Comparison of ENCODE assay signal across 16 cellular contexts in the genomic region with DNA sequence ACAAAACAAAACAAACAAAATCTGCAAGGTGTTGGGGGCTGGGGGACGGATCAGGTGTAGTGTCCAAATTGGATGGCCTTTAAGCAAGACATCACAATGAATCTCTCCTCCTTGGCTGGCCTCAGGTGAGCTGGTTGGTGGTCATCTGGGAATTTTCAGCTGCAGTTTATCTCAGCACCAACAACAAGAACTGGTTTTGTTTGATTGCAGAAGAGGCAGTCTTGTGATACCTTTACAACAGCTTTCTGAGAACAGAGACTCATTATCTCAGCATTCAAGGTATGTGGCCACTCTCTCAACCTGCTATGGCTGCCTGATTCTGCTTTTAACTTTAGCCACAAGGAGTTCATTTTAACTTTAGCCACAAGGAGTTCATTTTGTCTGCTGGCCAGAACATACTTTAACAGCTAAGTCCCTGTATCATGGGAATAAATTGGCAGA.
DNase-seq lines count a peak whose midpoint lies in the region; ATAC-seq and TF ChIP-seq lines count a peak whose summit lies in the region.
"Had no signal": no experiment of that assay in that cellular context is flagged by ENCODE, and none has a peak within 500 bp of the region (broad histone marks: within the 10 kb centered on the region; RNA-seq: fewer than 3 reads in every experiment).

No MANE protein-coding gene starts in this region.

- H3K4me2 ChIP-seq in neuronal stem cell (ENCODE audit: insufficient read depth, low read length, poor library complexity, severe bottlenecking) = no peak overlapping the region

- H3K4me1 Mint-ChIP-seq in activated CD4-positive, alpha-beta T cell treated with anti-CD3 and anti-CD28 coated beads, Interleukin-2, amount 10 ng/mL, durations not matched to agents 7 days and 5 days = no peaks in the 10 kb centered on the region
- H3K4me1 Mint-ChIP-seq: activated naive CD8-positive, alpha-beta T cell treated with anti-CD3 and anti-CD28 coated beads for 36 hours had no signal

- H3K4me3 ChIP-seq in cardiac muscle cell (no peak overlapping the region), heart right ventricle (no peak overlapping the region), epithelial cell of esophagus (ENCODE audit: low read length) (no peak overlapping the region), neuronal stem cell (ENCODE audit: low read length in 2 of 2) (no peak overlapping the region)
- H3K4me3 ChIP-seq: testis had no signal

- peaks cover 1% of the 10 kb centered on the region for H3K9me3 Mint-ChIP-seq in activated CD4-positive, alpha-beta T cell treated with anti-CD3 and anti-CD28 coated beads, Interleukin-2, amount 10 ng/mL, durations not matched to agents 7 days and 5 days
- H3K9me3 Mint-ChIP-seq: activated naive CD8-positive, alpha-beta T cell treated with anti-CD3 and anti-CD28 coated beads for 36 hours had no signal

- no peak overlapping the region for H3K9ac ChIP-seq in neuronal stem cell (ENCODE audit: low read depth, low read length, poor library complexity)

- intact Hi-C loops in heart right ventricle (cut with DNase I) = no loop called here

- H3K23ac ChIP-seq in neuronal stem cell (ENCODE audit: low read depth, low read length, poor library complexity) = no peak overlapping the region

- no peaks in the 10 kb centered on the region for H3K79me1 ChIP-seq in neuronal stem cell (ENCODE audit: low read depth, low read length)

- no peak overlapping the region for H2AFZ ChIP-seq in neuronal stem cell (ENCODE audit: low read length)

- H3K4me3 Mint-ChIP-seq in activated CD4-positive, alpha-beta T cell treated with anti-CD3 and anti-CD28 coated beads, Interleukin-2, amount 10 ng/mL, durations not matched to agents 7 days and 5 days = no peak overlapping the region
- H3K4me3 Mint-ChIP-seq: activated naive CD8-positive, alpha-beta T cell treated with anti-CD3 and anti-CD28 coated beads for 36 hours had no signal

- peak in 1 of 2 donors; percentile 30 for DNase-seq in cardiac muscle cell (ENCODE audit: low read depth in 1 of 2, low spot score in 1 of 2)
- no peak for DNase-seq in heart right ventricle
- DNase-seq in epithelial cell of esophagus (ENCODE audit: low read depth) = peak; percentile 48
- DNase-seq in stimulated activated CD8-positive, alpha-beta memory T cell treated with anti-CD3 and anti-CD28 coated beads, Interleukin-4, amount 100 ng/mL, for 48 hours = no peak
- DNase-seq in neuronal stem cell (ENCODE audit: low spot score) = no peak
- DNase-seq in activated CD4-positive, alpha-beta T cell treated with anti-CD3 and anti-CD28 coated beads, Interleukin-2, amount 10 ng/mL, durations not matched to agents 7 days and 5 days = no peak
- DNase-seq: 8988T; activated naive CD8-positive, alpha-beta T cell treated with anti-CD3 and anti-CD28 coated beads for 36 hours; COR-L47; cortex of kidney; left colon; NCI-H510A treated with DMSO at 0.1 percent for 48 hours; SHP77 treated with DMSO at 0.1 percent for 48 hours; testis had no signal

- no peak overlapping the region for H2BK120ac ChIP-seq in neuronal stem cell (ENCODE audit: low read depth, low read length)

- H3K36me3 ChIP-seq in cardiac muscle cell (no peaks in the 10 kb centered on the region), heart right ventricle (no peaks in the 10 kb centered on the region), neuronal stem cell (replicated peaks in 1 of 2; ENCODE audit: control insufficient read depth in 2 of 2, insufficient read depth in 2 of 2, low read length in 2 of 2) (no peaks in the 10 kb centered on the region)

- H2BK12ac ChIP-seq in neuronal stem cell (ENCODE audit: low read length) = no peak overlapping the region

- no peak overlapping the region for H2BK5ac ChIP-seq in neuronal stem cell (ENCODE audit: low read length)

- no peaks in the 10 kb centered on the region for H3K27me3 Mint-ChIP-seq in activated CD4-positive, alpha-beta T cell treated with anti-CD3 and anti-CD28 coated beads, Interleukin-2, amount 10 ng/mL, durations not matched to agents 7 days and 5 days
- H3K27me3 Mint-ChIP-seq: activated naive CD8-positive, alpha-beta T cell treated with anti-CD3 and anti-CD28 coated beads for 36 hours had no signal

- TF ChIP-seq CTCF in cardiac muscle cell (IDR thresholded peaks at IDR 0.05; ENCODE audit: low read depth, low read length) = no peak
- TF ChIP-seq CTCF in heart right ventricle (IDR thresholded peaks at IDR 0.05) = no peak
- TF ChIP-seq CTCF in epithelial cell of esophagus (IDR thresholded peaks at IDR 0.05; ENCODE audit: insufficient read depth, low read depth, low read length, missing control alignments) = no peak

- POLR2A ChIA-PET in activated CD4-positive, alpha-beta T cell treated with anti-CD3 and anti-CD28 coated beads, Interleukin-2, amount 10 ng/mL, durations not matched to agents 7 days and 5 days (lab: Charles Lee) = no interaction called here

- H2BK15ac ChIP-seq in neuronal stem cell (ENCODE audit: low read length) = no peak overlapping the region

- H3K4ac ChIP-seq in neuronal stem cell (ENCODE audit: low read length) = no peak overlapping the region

- 76 to 82% methylated on average over 1 of the region's 1 CpG for WGBS in heart right ventricle, 2 donors
- no CpG with 5 or more reads among the region's 1 CpG for WGBS in neuronal stem cell (ENCODE audit: extremely low coverage in 2 of 2, insufficient read length in 2 of 2, insufficient replicate concordance in 1 of 2), 2 donors

- no peaks in the 10 kb centered on the region for H3K36me3 Mint-ChIP-seq in activated CD4-positive, alpha-beta T cell treated with anti-CD3 and anti-CD28 coated beads, Interleukin-2, amount 10 ng/mL, durations not matched to agents 7 days and 5 days (ENCODE audit: low read depth)
- H3K36me3 Mint-ChIP-seq: activated naive CD8-positive, alpha-beta T cell treated with anti-CD3 and anti-CD28 coated beads for 36 hours had no signal

- ATAC-seq in heart right ventricle = no peak
- peak; percentile 76 for ATAC-seq in HG03520 (IDR thresholded peaks at IDR 0.05; ENCODE audit: unreplicated experiment)
- no peak for ATAC-seq in GM21528 (IDR thresholded peaks at IDR 0.05; ENCODE audit: low FRiP score, unreplicated experiment)
- ATAC-seq: left colon had no signal

- no peak overlapping the region for H4K8ac ChIP-seq in neuronal stem cell (ENCODE audit: low read depth, low read length)

- H3K4me1 ChIP-seq in cardiac muscle cell (ENCODE audit: low read depth) (peaks cover 8% of the 10 kb centered on the region), heart right ventricle (peaks cover 0 to 6% (median 0%) of the 10 kb centered on the region in 9 donors), neuronal stem cell (ENCODE audit: control insufficient read depth in 2 of 2, insufficient read depth in 1 of 2, low read depth in 1 of 2, low read length in 2 of 2) (peaks cover 0 to 2% of the 10 kb centered on the region in 2 donors)
- H3K4me1 ChIP-seq: testis had no signal

- H3K27me3 ChIP-seq in cardiac muscle cell (no peaks in the 10 kb centered on the region), heart right ventricle (no peaks in the 10 kb centered on the region), neuronal stem cell (ENCODE audit: control insufficient read depth in 3 of 3, insufficient read depth in 3 of 3, low read depth in 1 of 3, low read length in 3 of 3) (no peaks in the 10 kb centered on the region)
- H3K27me3 ChIP-seq: testis had no signal

- CTCF ChIA-PET in activated CD4-positive, alpha-beta T cell treated with anti-CD3 and anti-CD28 coated beads, Interleukin-2, amount 10 ng/mL, durations not matched to agents 7 days and 5 days (lab: Charles Lee) = no interaction called here

- H4K91ac ChIP-seq in neuronal stem cell (ENCODE audit: low read depth, low read length, poor library complexity) = no peak overlapping the region

- peak overlapping the region; percentile 25 for H3K27ac ChIP-seq in cardiac muscle cell
- H3K27ac ChIP-seq in heart right ventricle = no peak overlapping the region
- H3K27ac ChIP-seq in neuronal stem cell (replicated peaks; ENCODE audit: low read length) = no peak overlapping the region
- H3K27ac ChIP-seq: testis had no signal

- H3K18ac ChIP-seq in neuronal stem cell (ENCODE audit: low read length) = no peak overlapping the region

- H3K14ac ChIP-seq in neuronal stem cell (ENCODE audit: low read length) = no peak overlapping the region

- H2AK5ac ChIP-seq in neuronal stem cell (ENCODE audit: low read depth, low read length) = no peak overlapping the region

- no peaks in the 10 kb centered on the region for H3K9me3 ChIP-seq in cardiac muscle cell (ENCODE audit: low read depth)
- H3K9me3 ChIP-seq in heart right ventricle = no peaks in the 10 kb centered on the region
- no peaks in the 10 kb centered on the region for H3K9me3 ChIP-seq in neuronal stem cell (replicated peaks in 1 of 2; ENCODE audit: control insufficient read depth in 2 of 2, insufficient read depth in 1 of 2, low read depth in 1 of 2, low read length in 2 of 2)
- H3K9me3 ChIP-seq: testis had no signal

- H3K27ac Mint-ChIP-seq in activated CD4-positive, alpha-beta T cell treated with anti-CD3 and anti-CD28 coated beads, Interleukin-2, amount 10 ng/mL, durations not matched to agents 7 days and 5 days = no peak overlapping the region
- H3K27ac Mint-ChIP-seq: activated naive CD8-positive, alpha-beta T cell treated with anti-CD3 and anti-CD28 coated beads for 36 hours had no signal
